Comparison of ENCODE assay signal across 1 cellular context in genomic region chr19:4385291-4386037, GRCh38.
A peak's percentile ranks its signal among the peaks of the same experiment; 100 is the strongest.
TF ChIP-seq lines count a peak whose summit lies in the region.

No MANE protein-coding gene starts in this region.

TF ChIP-seq in HepG2, 621 proteins besides CTCF, POLR2A, EP300 and RAD21 (continued from another document):
- TF ChIP-seq ARID4A (CRISPR knock-in tag; IDR thresholded peaks at IDR 0.05; ENCODE audit: borderline replicate concordance), result peak; percentile 61; the same call in 1 of the 2 replicates
- TF ChIP-seq TARDBP (CRISPR knock-in tag; IDR thresholded peaks at IDR 0.05), result peak; percentile 43; the same call in 1 of the 2 replicates
- peak; percentile 53; the same call in 1 of the 2 replicates for TF ChIP-seq HIC2 (CRISPR knock-in tag; IDR thresholded peaks at IDR 0.05; ENCODE audit: low read depth)
- TF ChIP-seq ZNF484 (CRISPR knock-in tag; IDR thresholded peaks at IDR 0.05; ENCODE audit: borderline replicate concordance, low read depth), result no peak
- TF ChIP-seq ZBTB25 (CRISPR knock-in tag; IDR thresholded peaks at IDR 0.05), result no peak
- peak; percentile 58; the same call in 1 of the 2 replicates for TF ChIP-seq PHF21A (CRISPR knock-in tag; IDR thresholded peaks at IDR 0.05)
- TF ChIP-seq ZBTB2 (CRISPR knock-in tag; IDR thresholded peaks at IDR 0.05; ENCODE audit: low read depth), result no peak
- TF ChIP-seq PAXIP1 (CRISPR knock-in tag; conservative IDR thresholded peaks at IDR 0.05), result peak; percentile 66; the same call in 1 of the 2 replicates
- no peak for TF ChIP-seq ZBTB43 (CRISPR knock-in tag; conservative IDR thresholded peaks at IDR 0.05)
- TF ChIP-seq ZNF761 (CRISPR knock-in tag; conservative IDR thresholded peaks at IDR 0.05), result no peak
- no peak for TF ChIP-seq TAF15 (IDR thresholded peaks at IDR 0.05; ENCODE audit: low read depth, low read length, poor library complexity, severe bottlenecking)
- TF ChIP-seq RCOR2 (CRISPR knock-in tag; IDR thresholded peaks at IDR 0.05), result no peak
- no peak for TF ChIP-seq ZNF24 (IDR thresholded peaks at IDR 0.05)
- no peak for TF ChIP-seq HNRNPH1 (optimal IDR thresholded peaks at IDR 0.05; ENCODE audit: low read depth, low read length)
- no peak for TF ChIP-seq TEF (CRISPR knock-in tag; IDR thresholded peaks at IDR 0.05)
- no peak for TF ChIP-seq AGO2 (optimal IDR thresholded peaks at IDR 0.05; ENCODE audit: low read depth, low read length)
- TF ChIP-seq PATZ1 (CRISPR knock-in tag; IDR thresholded peaks at IDR 0.05), result peak; percentile 24; the same call in 1 of the 2 replicates
- no peak for TF ChIP-seq DMTF1 (CRISPR knock-in tag; IDR thresholded peaks at IDR 0.05)
- TF ChIP-seq ZNF614 (CRISPR knock-in tag; IDR thresholded peaks at IDR 0.05; ENCODE audit: borderline replicate concordance), result no peak
- TF ChIP-seq ZBTB10 (CRISPR knock-in tag; IDR thresholded peaks at IDR 0.05; ENCODE audit: borderline replicate concordance), result no peak
